11 cellular contexts compared by ENCODE assay signal in genomic region chr15:101169457-101170071, GRCh38.
DNase-seq lines count a peak whose midpoint lies in the region; ATAC-seq and TF ChIP-seq lines count a peak whose summit lies in the region.
"Had no signal": no experiment of that assay in that cellular context is flagged by ENCODE, and none has a peak within 500 bp of the region (broad histone marks: within the 10 kb centered on the region; RNA-seq: fewer than 3 reads in every experiment).

No MANE protein-coding gene starts in this region.

- TF ChIP-seq CTCF in RWPE1 (conservative IDR thresholded peaks at IDR 0.05; ENCODE audit: low read depth) (no peak), suprapubic skin (IDR thresholded peaks at IDR 0.05) (no peak)

- peak in 1 of 2 donors; percentile 53 for DNase-seq in activated naive CD4-positive, alpha-beta T cell treated with anti-CD3 and anti-CD28 coated beads, Interleukin-2, amount 50 U/mL, for 72 hours (ENCODE audit: low spot score in 2 of 2)
- no peak for DNase-seq in activated naive CD4-positive, alpha-beta T cell treated with anti-CD3 and anti-CD28 coated beads, Interleukin-2, amount 50 U/mL, for 16 hours
- DNase-seq in RWPE1 (ENCODE audit: low spot score): no peak
- DNase-seq in glomerular visceral epithelial cell (ENCODE audit: extremely low spot score): peak; percentile 59
- peak; percentile 66 for DNase-seq in suprapubic skin (ENCODE audit: low spot score in 2 of 2)
- DNase-seq in SJCRH30: no peak
- no peak for DNase-seq in stimulated activated CD4-positive, alpha-beta T cell treated with anti-CD3 and anti-CD28 coated beads, Interleukin-4, amount 100 ng/mL, for 4 hours
- DNase-seq: activated CD4-positive, alpha-beta T cell treated with anti-CD3 and anti-CD28 coated beads, Interleukin-2, amount 50 U/mL, for 1 hour; anterior cingulate cortex; NCI-H226 had no signal

- ATAC-seq in activated naive CD4-positive, alpha-beta T cell treated with anti-CD3 and anti-CD28 coated beads, Interleukin-2, amount 50 U/mL, for 72 hours: no peak
- no peak for ATAC-seq in HG03095 (IDR thresholded peaks at IDR 0.05; ENCODE audit: unreplicated experiment)

- peaks cover 30 to 40% of the 10 kb centered on the region in 2 donors for H3K36me3 Mint-ChIP-seq in activated naive CD4-positive, alpha-beta T cell treated with anti-CD3 and anti-CD28 coated beads, Interleukin-2, amount 50 U/mL, for 72 hours

- H3K4me1 ChIP-seq in suprapubic skin (peaks cover 76% of the 10 kb centered on the region), SJCRH30 (peaks cover 13% of the 10 kb centered on the region)

- POLR2A ChIA-PET in RWPE1 (lab: Yijun Ruan, JAX; ENCODE audit: low non-redundant PET): no interaction called here

- no peak overlapping the region for H3K4me3 ChIP-seq in suprapubic skin
- no peak overlapping the region for H3K4me3 ChIP-seq in SJCRH30

- no peak for TF ChIP-seq EP300 in suprapubic skin (IDR thresholded peaks at IDR 0.05)

- CTCF ChIA-PET in RWPE1 (lab: Yijun Ruan, JAX): no interaction called here

- H3K27ac Mint-ChIP-seq in activated naive CD4-positive, alpha-beta T cell treated with anti-CD3 and anti-CD28 coated beads, Interleukin-2, amount 50 U/mL, for 72 hours: peak overlapping the region; percentile 86 to 98

- H3K36me3 ChIP-seq in suprapubic skin (no peaks in the 10 kb centered on the region), SJCRH30 (no peaks in the 10 kb centered on the region)

- TF ChIP-seq POLR2A in suprapubic skin (IDR thresholded peaks at IDR 0.05): no peak

- no peaks in the 10 kb centered on the region for H3K27me3 ChIP-seq in suprapubic skin
- no peaks in the 10 kb centered on the region for H3K27me3 ChIP-seq in SJCRH30

- H3K27ac ChIP-seq in RWPE1: peak overlapping the region; percentile 96
- peak overlapping the region; percentile 20 for H3K27ac ChIP-seq in suprapubic skin
- no peak overlapping the region for H3K27ac ChIP-seq in SJCRH30

- 87% methylated on average over 11 of the region's 19 CpGs for WGBS in suprapubic skin

- H3K9me3 ChIP-seq in suprapubic skin (no peaks in the 10 kb centered on the region), SJCRH30 (replicated peaks) (peaks cover 16% of the 10 kb centered on the region)

- peaks cover 8 to 18% of the 10 kb centered on the region in 2 donors for H3K9me3 Mint-ChIP-seq in activated naive CD4-positive, alpha-beta T cell treated with anti-CD3 and anti-CD28 coated beads, Interleukin-2, amount 50 U/mL, for 72 hours

Comparison
In these comparisons a context has a peak if more than half of its experiments do, and no peak if none do; other contexts are left out.
1. DNase-seq: peak in glomerular visceral epithelial cell (single experiment) and suprapubic skin (2 of 2); none in activated naive CD4-positive, alpha-beta T cell treated with anti-CD3 and anti-CD28 coated beads, Interleukin-2, amount 50 U/mL, for 16 hours (single experiment), RWPE1 (single experiment), SJCRH30 (0 of 2) and stimulated activated CD4-positive, alpha-beta T cell treated with anti-CD3 and anti-CD28 coated beads, Interleukin-4, amount 100 ng/mL, for 4 hours (0 of 2).